ENCODE assay signal across 9 cellular contexts in genomic region chr5:149367249-149367971, GRCh38. TPM values are rescaled to one million over a fixed set of nuclear protein-coding genes. Genes with fewer than 3 reads are reported as not detected.
DNase-seq lines count a peak whose midpoint lies in the region; ATAC-seq and TF ChIP-seq lines count a peak whose summit lies in the region.
"Had no signal": no experiment of that assay in that cellular context is flagged by ENCODE, and none has a peak within 500 bp of the region (broad histone marks: within the 10 kb centered on the region; RNA-seq: fewer than 3 reads in every experiment).

No MANE protein-coding gene starts in this region.

- no TSS peak for BruUV-seq in HCT116 (replicated peaks; lab: Mats Ljungman, UMichigan)

- H3K9ac ChIP-seq in HCT116 (ENCODE audit: low read length) = no peak overlapping the region

- RAD21 ChIA-PET in HCT116 (lab: Charles Lee; ENCODE audit: low non-redundant PET in 1 of 2, low total read pairs in 2 of 2, uncharacterized antibody in 2 of 2, unreplicated experiment in 2 of 2) = interaction anchor here (1.0 to 1.8 kb wide), 3 partner anchors 9 to 67 kb away, joined by 4 to 5 read pairs (median 4); partner anchors contain the start of gene PCYOX1L (in 1 of the 2)

- CTCF ChIA-PET in HCT116 (lab: Charles Lee) (interaction anchor here (0.6 to 3.5 kb wide), 24 partner anchors 8 to 252 kb away, joined by 3 to 38 read pairs (median 4); partner anchors contain the start of genes ABLIM3, GRPEL2 and PCYOX1L), T-cell (lab: Charles Lee) (interaction anchor here (0.6 to 3.8 kb wide), 21 partner anchors 9 to 190 kb away, joined by 3 to 24 read pairs (median 5); partner anchors contain the start of gene PCYOX1L (in 2 of the 2))

- DNase-seq in GM10266 (ENCODE audit: extremely low spot score) (peak; percentile 81), HCT116 (ENCODE audit: low read depth, low spot score) (peak; percentile 79), MV-4-11 (lab: John Stamatoyannopoulos, UW) (peak; percentile 81), T-cell (peak in 28 of 34 experiments; percentile 18 to 60 (median 42)), ascending aorta (ENCODE audit: low spot score in 2 of 2) (peak in 1 of 2 donors; percentile 86), iPS DF 4.7 (ENCODE audit: extremely low read depth, low spot score) (peak; percentile 91)
- peak in 2 of 3 donors; percentile 42 to 54 for DNase-seq in stimulated activated CD4-positive, alpha-beta T cell treated with anti-CD3 and anti-CD28 coated beads, Interleukin-12 subunit alpha, Interleukin-12 subunit beta, amount 100 ng/mL, for 48 hours (ENCODE audit: low read depth in 2 of 3, low spot score in 1 of 3)

- H3K4me1 Mint-ChIP-seq in T-cell = peaks cover 21 to 37% (median 21%) of the 10 kb centered on the region in 3 donors

- H3K4me3 ChIP-seq in HCT116 (replicated peaks in 1 of 2; ENCODE audit: low read depth in 1 of 2, low read length in 2 of 2) (no peak overlapping the region), ascending aorta (peak overlapping the region in 1 of 2 donors; percentile 32)

- no peak for TF ChIP-seq POLR2A in HCT116 (IDR thresholded peaks at IDR 0.05; ENCODE audit: borderline replicate concordance, extremely low read depth, insufficient read depth, insufficient read length)

- H2AFZ ChIP-seq in HCT116 (ENCODE audit: low read depth, low read length, poor library complexity, severe bottlenecking) = no peak overlapping the region

- no peaks in the 10 kb centered on the region for H3K9me2 ChIP-seq in HCT116 (ENCODE audit: insufficient read depth)

- H4K20me1 ChIP-seq in HCT116 (ENCODE audit: insufficient read depth) = no peaks in the 10 kb centered on the region

- no peaks in the 10 kb centered on the region for H3K27me3 ChIP-seq in HCT116 (ENCODE audit: insufficient read depth, low read length)
- no peaks in the 10 kb centered on the region for H3K27me3 ChIP-seq in ascending aorta

- ATAC-seq in HCT116 = peak; percentile 82
- peak; percentile 61 to 76 (median 65) for ATAC-seq in T-cell (replicated peaks in 1 of 4)
- no peak for ATAC-seq in GM19328 (IDR thresholded peaks at IDR 0.05; ENCODE audit: unreplicated experiment)

- peak overlapping the region; percentile 35 for H3K4me2 ChIP-seq in HCT116 (ENCODE audit: low read length)

- H3K27ac Mint-ChIP-seq in T-cell = peak overlapping the region in 1 of 2 donors; percentile 68

- TF ChIP-seq RAD21 in HCT116 (IDR thresholded peaks at IDR 0.05; ENCODE audit: low read depth) = peak; percentile 86

- H3K9me3 Mint-ChIP-seq in T-cell = no peaks in the 10 kb centered on the region

- H3K9me3 ChIP-seq in HCT116 (ENCODE audit: control insufficient read depth in 1 of 2, insufficient read depth in 1 of 2, low read depth in 1 of 2, low read length in 2 of 2) (no peaks in the 10 kb centered on the region), ascending aorta (no peaks in the 10 kb centered on the region)

- no peaks in the 10 kb centered on the region for H3K27me3 Mint-ChIP-seq in T-cell

- H3K79me2 ChIP-seq in HCT116 (ENCODE audit: insufficient read depth, low read length) = no peaks in the 10 kb centered on the region

- H3K36me3 Mint-ChIP-seq in T-cell = peaks cover 9% of the 10 kb centered on the region

- intact Hi-C loops in HCT116 (cut with micrococcal nuclease) (loop anchor here (1.0 to 5.0 kb wide), 3 partner anchors 65 to 250 kb away; no protein-coding TSS in a partner anchor), ascending aorta (cut with DNase I) (loop anchor here (2.0 kb wide), 2 partner anchors 67 to 195 kb away; no protein-coding TSS in a partner anchor)

- H3K4me1 ChIP-seq in HCT116 (ENCODE audit: control insufficient read depth in 1 of 2, insufficient read depth in 2 of 2, low read length in 2 of 2) (peaks cover 4 to 9% of the 10 kb centered on the region in 2 experiments; a peak in 3 of 4 replicates), ascending aorta (peaks cover 5 to 18% of the 10 kb centered on the region in 2 donors)

- H3K27ac ChIP-seq in HCT116 (ENCODE audit: low read depth, low read length) = no peak overlapping the region
- peak overlapping the region; percentile 55 to 62 for H3K27ac ChIP-seq in ascending aorta

- no peak overlapping the region for H3K4me3 Mint-ChIP-seq in T-cell

- POLR2A ChIA-PET in HCT116 (lab: Charles Lee) = interaction anchor here (1.5 kb wide), 1 partner anchor 10 kb away, joined by 3 read pairs; the partner anchor contains the start of gene PCYOX1L
- POLR2A ChIA-PET in T-cell (lab: Charles Lee) = no interaction called here

- H3K36me3 ChIP-seq in HCT116 (ENCODE audit: control insufficient read depth in 1 of 2, insufficient read depth in 2 of 2, low read length in 2 of 2) (no peaks in the 10 kb centered on the region), ascending aorta (no peaks in the 10 kb centered on the region)

- peak; percentile 87 for TF ChIP-seq CTCF in GM10266 (IDR thresholded peaks at IDR 0.05; ENCODE audit: control insufficient read depth, insufficient read depth, low read depth, missing control alignments)
- TF ChIP-seq CTCF in HCT116 (IDR thresholded peaks at IDR 0.05 in 2 of 3, conservative IDR thresholded peaks at IDR 0.05 in 1 of 3; ENCODE audit: borderline replicate concordance in 1 of 3, insufficient read depth in 1 of 3, low read depth in 2 of 3, low read length in 2 of 3) = peak; percentile 93 to 97 (median 94)
- peak; percentile 85 to 87 (median 85) for TF ChIP-seq CTCF in ascending aorta (IDR thresholded peaks at IDR 0.05)

TF ChIP-seq in HCT116, 20 proteins besides CTCF, POLR2A, EP300 and RAD21:
- TF ChIP-seq CBX3 (IDR thresholded peaks at IDR 0.05; ENCODE audit: low read depth) = 0 out of 2 replicates have a peak, but pooled peaks have one; percentile 12
- no peak for TF ChIP-seq TCF7L2 (IDR thresholded peaks at IDR 0.05; ENCODE audit: borderline replicate concordance, extremely low read depth, insufficient read depth, insufficient read length)

RNA-seq across cellular contexts. Expression of gene PCYOX1L, which starts 9.6 kb away (rescaled TPM):
- total RNA-seq in HCT116 (2021; ENCODE audit: unreplicated experiment) (15.9 TPM), T-cell (10 to 100 TPM; 26.9 to 40.2 (median 35.0) TPM), ascending aorta (1.5 TPM)
- 7.5 and 9.9 TPM in 2 replicates for polyA plus RNA-seq in HCT116 (2012)

RNA-seq across cellular contexts. Expression of gene IL17B, which starts 11.7 kb away (rescaled TPM):
- 0.81 TPM for total RNA-seq in HCT116 (2021; ENCODE audit: unreplicated experiment)
- 0.82 and 0.90 TPM in 2 replicates for polyA plus RNA-seq in HCT116 (2012)
- not detected for total RNA-seq in T-cell
- total RNA-seq in ascending aorta = 46.8 TPM
- total RNA-seq: lower leg skin had no signal

RNA-seq across cellular contexts. Expression of gene GRPEL2, which starts 22.1 kb away (rescaled TPM):
- 48.9 TPM for total RNA-seq in HCT116 (2021; ENCODE audit: unreplicated experiment)
- polyA plus RNA-seq in HCT116 (2012) = 14.8 and 19.6 TPM in 2 replicates
- total RNA-seq in T-cell = 10 to 100 TPM; 14.2 to 38.7 (median 31.5) TPM
- 7.8 TPM for total RNA-seq in ascending aorta

Comparison
In these comparisons a context has a peak if more than half of its experiments do, and no peak if none do; other contexts are left out.
1. RNA of gene IL17B, which starts 11.7 kb away (total RNA-seq): 46.8 TPM in ascending aorta (single experiment); 0.81 TPM in HCT116 (single experiment) and not detected in T-cell; every median in the first group is over 10 times any median in the second.
2. Peak in every context shown above with its lines, with median percentiles within 50 percentile points of each other: CTCF ChIP-seq.